Comparison of ENCODE assay signal across 16 cellular contexts in the genomic region with DNA sequence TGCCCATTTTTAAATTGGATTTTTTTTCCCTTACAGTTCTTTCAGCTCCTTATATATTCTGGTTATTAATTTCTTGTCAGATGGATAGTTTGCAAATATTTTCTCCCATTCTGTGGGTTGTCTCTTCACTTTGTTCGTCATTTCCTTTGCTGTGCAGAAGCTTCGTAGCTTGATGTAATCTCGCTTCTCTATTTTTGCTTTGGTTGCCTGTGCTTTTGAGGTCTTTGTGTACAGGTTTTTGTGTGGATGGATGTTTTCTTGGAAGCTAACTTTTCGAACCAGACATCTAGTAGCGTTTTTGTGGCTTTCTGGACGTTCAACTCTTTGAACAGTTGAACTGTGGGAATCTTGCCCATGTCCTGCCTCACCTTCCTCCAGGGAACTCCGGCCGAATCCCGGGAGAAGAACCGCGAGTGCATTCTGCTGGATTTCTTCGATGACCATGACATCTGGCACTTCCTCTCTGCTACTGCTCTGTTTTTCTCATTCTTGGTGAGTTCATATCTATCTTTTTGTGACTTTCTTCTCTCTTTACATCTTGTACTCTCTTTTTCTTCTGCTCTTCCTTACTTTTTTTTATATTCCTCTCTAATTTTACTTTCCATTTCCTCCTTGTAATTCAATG.
DNase-seq lines count a peak whose midpoint lies in the region; ATAC-seq, FAIRE-seq and TF ChIP-seq lines count a peak whose summit lies in the region.
"Had no signal": no experiment of that assay in that cellular context is flagged by ENCODE, and none has a peak within 500 bp of the region (broad histone marks: within the 10 kb centered on the region; RNA-seq: fewer than 3 reads in every experiment).

No MANE protein-coding gene starts in this region.

- CTCF ChIA-PET in activated CD4-positive, alpha-beta T cell treated with anti-CD3 and anti-CD28 coated beads, Interleukin-2, amount 10 ng/mL, durations not matched to agents 7 days and 5 days (lab: Charles Lee), result interaction anchor here (0.7 kb wide), 1 partner anchor 13 kb away, joined by 3 read pairs; no protein-coding TSS in a partner anchor

- no peaks in the 10 kb centered on the region for H3K9me3 Mint-ChIP-seq in activated CD4-positive, alpha-beta T cell treated with anti-CD3 and anti-CD28 coated beads, Interleukin-2, amount 10 ng/mL, durations not matched to agents 7 days and 5 days
- no peaks in the 10 kb centered on the region for H3K9me3 Mint-ChIP-seq in central memory CD8-positive, alpha-beta T cell
- H3K9me3 Mint-ChIP-seq: type B pancreatic cell had no signal

- TF ChIP-seq CTCF in kidney (IDR thresholded peaks at IDR 0.05; ENCODE audit: borderline replicate concordance, extremely low read depth, insufficient read depth) (no peak), esophagus squamous epithelium (IDR thresholded peaks at IDR 0.05) (no peak)

- FAIRE-seq in kidney (lab: Jason Lieb, UNC), result no peak
- FAIRE-seq: colon, HTR-8/SVneo, pancreas had no signal

- no peak overlapping the region for H3K4me3 Mint-ChIP-seq in activated CD4-positive, alpha-beta T cell treated with anti-CD3 and anti-CD28 coated beads, Interleukin-2, amount 10 ng/mL, durations not matched to agents 7 days and 5 days
- no peak overlapping the region for H3K4me3 Mint-ChIP-seq in central memory CD8-positive, alpha-beta T cell
- H3K4me3 Mint-ChIP-seq: type B pancreatic cell had no signal

- H3K27me3 Mint-ChIP-seq in activated CD4-positive, alpha-beta T cell treated with anti-CD3 and anti-CD28 coated beads, Interleukin-2, amount 10 ng/mL, durations not matched to agents 7 days and 5 days, result no peaks in the 10 kb centered on the region
- H3K27me3 Mint-ChIP-seq in central memory CD8-positive, alpha-beta T cell, result no peaks in the 10 kb centered on the region

- DNase-seq in activated CD4-positive, alpha-beta T cell treated with anti-CD3 and anti-CD28 coated beads, Interleukin-2, amount 10 ng/mL, durations not matched to agents 7 days and 5 days, result no peak
- no peak for DNase-seq in activated CD4-positive, alpha-beta T cell treated with anti-CD3 and anti-CD28 coated beads for 1 hour
- peak; percentile 60 for DNase-seq in MV-4-11 (lab: John Stamatoyannopoulos, UW)
- DNase-seq in central memory CD8-positive, alpha-beta T cell (ENCODE audit: low spot score in 2 of 2), result no peak
- peak; percentile 9 for DNase-seq in putamen (ENCODE audit: low spot score)
- DNase-seq in kidney, result no peak
- DNase-seq in OCI-M1 (lab: John Stamatoyannopoulos, UW), result no peak
- no peak for DNase-seq in esophagus squamous epithelium (lab: John Stamatoyannopoulos, UW)
- DNase-seq: Calu3; NCI-H2227 treated with DMSO at 0.1 percent for 48 hours; pancreas; stimulated activated CD4-positive, alpha-beta T cell treated with anti-CD3 and anti-CD28 coated beads, Interleukin-15, amount 100 ng/mL, for 24 hours had no signal

- intact Hi-C loops in kidney (cut with DNase I) (loop anchor here (10.0 kb wide), 1 partner anchor 131 kb away; no protein-coding TSS in a partner anchor), esophagus squamous epithelium (cut with DNase I) (no loop called here)

- ATAC-seq in central memory CD8-positive, alpha-beta T cell (replicated peaks; ENCODE audit: extremely low read depth, poor library complexity, severe bottlenecking), result no peak

- WGBS in esophagus squamous epithelium, 2 donors, result 71 to 73% methylated on average over 12 of the region's 12 CpGs

- TF ChIP-seq POLR2A in esophagus squamous epithelium (IDR thresholded peaks at IDR 0.05), result no peak

- no peak overlapping the region for H3K9ac ChIP-seq in kidney (ENCODE audit: low read length in 2 of 2)

- H3K4me1 Mint-ChIP-seq in activated CD4-positive, alpha-beta T cell treated with anti-CD3 and anti-CD28 coated beads, Interleukin-2, amount 10 ng/mL, durations not matched to agents 7 days and 5 days, result peaks cover 2% of the 10 kb centered on the region
- no peaks in the 10 kb centered on the region for H3K4me1 Mint-ChIP-seq in central memory CD8-positive, alpha-beta T cell

- H3K4me1 ChIP-seq in kidney (ENCODE audit: control insufficient read depth in 1 of 2, insufficient read depth in 1 of 2, low read depth in 1 of 2, low read length in 2 of 2), result peaks cover 0 to 3% of the 10 kb centered on the region in 2 donors
- H3K4me1 ChIP-seq in esophagus squamous epithelium, result peaks cover 0 to 16% (median 3%) of the 10 kb centered on the region in 3 donors
- H3K4me1 ChIP-seq: pancreas had no signal

- peaks cover 32% of the 10 kb centered on the region for H3K36me3 Mint-ChIP-seq in activated CD4-positive, alpha-beta T cell treated with anti-CD3 and anti-CD28 coated beads, Interleukin-2, amount 10 ng/mL, durations not matched to agents 7 days and 5 days (ENCODE audit: low read depth)
- peaks cover 62% of the 10 kb centered on the region for H3K36me3 Mint-ChIP-seq in central memory CD8-positive, alpha-beta T cell (ENCODE audit: insufficient read depth)
- H3K36me3 Mint-ChIP-seq: type B pancreatic cell had no signal

- no peak overlapping the region for H3K4me3 ChIP-seq in kidney (ENCODE audit: low read length in 2 of 2)
- H3K4me3 ChIP-seq in esophagus squamous epithelium, result no peak overlapping the region

- peak overlapping the region; percentile 58 for H3K27ac Mint-ChIP-seq in activated CD4-positive, alpha-beta T cell treated with anti-CD3 and anti-CD28 coated beads, Interleukin-2, amount 10 ng/mL, durations not matched to agents 7 days and 5 days
- H3K27ac Mint-ChIP-seq in central memory CD8-positive, alpha-beta T cell (ENCODE audit: low read depth), result peak overlapping the region; percentile 41
- H3K27ac Mint-ChIP-seq: type B pancreatic cell had no signal

- POLR2A ChIA-PET in activated CD4-positive, alpha-beta T cell treated with anti-CD3 and anti-CD28 coated beads, Interleukin-2, amount 10 ng/mL, durations not matched to agents 7 days and 5 days (lab: Charles Lee), result no interaction called here

- H3K9me3 ChIP-seq in kidney (ENCODE audit: control insufficient read depth in 1 of 2, low read length in 2 of 2) (no peaks in the 10 kb centered on the region), esophagus squamous epithelium (no peaks in the 10 kb centered on the region)
- H3K9me3 ChIP-seq: esophagus muscularis mucosa, pancreas had no signal

- H3K27me3 ChIP-seq in esophagus squamous epithelium, result peaks cover 0 to 4% (median 0%) of the 10 kb centered on the region in 4 donors
- H3K27me3 ChIP-seq: esophagus muscularis mucosa, pancreas had no signal

- H3K27ac ChIP-seq in kidney (ENCODE audit: low read depth in 2 of 2, low read length in 2 of 2), result no peak overlapping the region
- peak overlapping the region in 2 of 4 donors; percentile 9 to 14 for H3K27ac ChIP-seq in esophagus squamous epithelium
- H3K27ac ChIP-seq: esophagus muscularis mucosa, pancreas had no signal

- H3K36me3 ChIP-seq in kidney (ENCODE audit: control insufficient read depth in 1 of 2, insufficient read depth in 2 of 2, low read length in 2 of 2) (no peaks in the 10 kb centered on the region), esophagus squamous epithelium (no peaks in the 10 kb centered on the region)
- H3K36me3 ChIP-seq: esophagus muscularis mucosa had no signal

Comparison
In these comparisons a context has a peak if more than half of its experiments do, and no peak if none do; other contexts are left out.
1. DNase-seq: peak in MV-4-11 (single experiment) and putamen (single experiment); none in activated CD4-positive, alpha-beta T cell treated with anti-CD3 and anti-CD28 coated beads, Interleukin-2, amount 10 ng/mL, durations not matched to agents 7 days and 5 days (single experiment), activated CD4-positive, alpha-beta T cell treated with anti-CD3 and anti-CD28 coated beads for 1 hour (single experiment), central memory CD8-positive, alpha-beta T cell (0 of 2), kidney (single experiment), OCI-M1 (single experiment) and esophagus squamous epithelium (single experiment).